ENCODE assay signal across 8 cellular contexts in the genomic region with DNA sequence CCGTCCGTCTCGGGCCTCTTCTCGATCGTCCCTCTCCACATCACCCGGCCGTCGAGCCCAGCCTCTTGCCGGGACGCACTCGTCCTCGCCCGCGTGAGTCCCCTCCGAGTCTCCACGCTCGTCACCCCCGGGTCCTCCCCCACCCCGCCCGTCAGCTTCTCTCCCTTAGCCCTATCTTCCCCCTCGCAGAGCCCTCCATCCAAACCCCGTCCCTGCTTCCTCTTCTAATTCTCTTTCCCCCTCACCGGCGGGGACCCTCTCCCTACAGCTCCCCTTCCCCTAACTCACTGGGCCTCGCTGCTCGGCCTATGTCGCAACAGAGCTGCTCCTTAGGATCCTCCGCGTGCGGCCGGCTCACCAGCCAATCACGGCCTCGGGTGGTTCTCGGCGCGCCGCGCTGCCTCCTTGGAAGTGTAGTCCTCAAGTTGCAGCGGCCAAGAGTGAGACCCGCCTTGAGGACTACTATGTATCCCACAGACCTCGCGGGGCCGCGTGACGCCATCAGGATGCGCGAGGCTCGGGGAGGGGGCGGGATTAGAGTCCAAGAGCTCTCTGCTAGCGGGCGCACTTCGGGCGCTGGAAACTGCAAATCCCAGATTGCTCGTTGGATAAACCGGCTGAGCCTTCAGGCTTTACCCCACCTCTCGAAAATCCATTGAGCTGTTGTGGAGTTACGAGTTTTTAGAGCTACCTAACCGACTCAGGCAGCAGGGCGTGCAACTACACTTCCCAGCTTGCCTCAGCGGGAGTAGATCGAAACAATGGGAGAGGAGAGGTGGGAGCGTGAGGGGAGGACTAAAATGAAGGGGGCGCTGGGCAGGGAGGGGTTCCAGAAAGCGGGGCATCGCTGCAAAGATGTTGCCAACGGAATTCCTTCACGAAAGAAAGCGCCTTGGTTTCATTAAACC. TPM values are rescaled to one million over a fixed set of nuclear protein-coding genes. Genes with fewer than 3 reads are reported as not detected.
DNase-seq lines count a peak whose midpoint lies in the region; ATAC-seq and TF ChIP-seq lines count a peak whose summit lies in the region.

Gene ABCF2, minus strand, starts transcription at position 331 of the 908 bp plus-strand sequence. CDS start 747 bp downstream, outside the sequence.

- H3K4me3 ChIP-seq in BJ (ENCODE audit: low read depth, low read length) (peak within 1 kb of the TSS; percentile 96), colonic mucosa (peak within 1 kb of the TSS; percentile 83)

- peak within 1 kb of the TSS; percentile 86 for H3K27ac ChIP-seq in colonic mucosa

- H3K4me1 Mint-ChIP-seq in activated CD4-positive, alpha-beta T cell treated with anti-CD3 and anti-CD28 coated beads, Interleukin-2, amount 10 ng/mL, durations not matched to agents 24 days and 14 days = peaks cover 36% of the 10 kb centered on the region

- POLR2A ChIA-PET in BJ (lab: Charles Lee) = interaction anchor here (0.6 to 1.1 kb wide), 3 partner anchors 10 to 492 kb away, joined by 3 to 13 read pairs (median 3); partner anchors contain the start of gene ABCB8

- H3K9me3 ChIP-seq in colonic mucosa = no peaks in the 10 kb centered on the region

- intact Hi-C loops in activated CD4-positive, alpha-beta T cell treated with anti-CD3 and anti-CD28 coated beads, Interleukin-2, amount 10 ng/mL, durations not matched to agents 24 days and 14 days (cut with micrococcal nuclease) = loop anchor here (1.0 to 2.0 kb wide), 4 partner anchors 18 to 169 kb away; partner anchors contain the start of gene TMUB1
- intact Hi-C loops in colonic mucosa (cut with DNase I) = no loop called here
- intact Hi-C loops in left colon (cut with DNase I, micrococcal nuclease) = no loop called here

- peaks cover 6% of the 10 kb centered on the region for H3K27me3 Mint-ChIP-seq in activated CD4-positive, alpha-beta T cell treated with anti-CD3 and anti-CD28 coated beads, Interleukin-2, amount 10 ng/mL, durations not matched to agents 24 days and 14 days

- H3K4me3 Mint-ChIP-seq in activated CD4-positive, alpha-beta T cell treated with anti-CD3 and anti-CD28 coated beads, Interleukin-2, amount 10 ng/mL, durations not matched to agents 24 days and 14 days = peak within 1 kb of the TSS; percentile 97

- no peaks in the 10 kb centered on the region for H3K27me3 ChIP-seq in BJ (ENCODE audit: control insufficient read depth, insufficient read depth, low read length)
- H3K27me3 ChIP-seq in colonic mucosa = no peaks in the 10 kb centered on the region

- peaks cover 3% of the 10 kb centered on the region for H3K4me1 ChIP-seq in colonic mucosa

- H3K36me3 Mint-ChIP-seq in activated CD4-positive, alpha-beta T cell treated with anti-CD3 and anti-CD28 coated beads, Interleukin-2, amount 10 ng/mL, durations not matched to agents 24 days and 14 days (ENCODE audit: low read depth) = peaks cover 38% of the 10 kb centered on the region

- ATAC-seq in GM19324 (IDR thresholded peaks at IDR 0.05; ENCODE audit: low FRiP score, unreplicated experiment) (peak; percentile 99), HG03469 (IDR thresholded peaks at IDR 0.05; ENCODE audit: unreplicated experiment) (peak; percentile 95), left colon (peak; percentile 90)

- peak; percentile 95 for DNase-seq in BJ (ENCODE audit: low read depth)
- DNase-seq in NCI-H526 treated with DMSO at 0.1 percent for 48 hours (lab: John Stamatoyannopoulos, UW) = peak; percentile 96
- DNase-seq in activated CD4-positive, alpha-beta T cell treated with anti-CD3 and anti-CD28 coated beads, Interleukin-2, amount 10 ng/mL, durations not matched to agents 24 days and 14 days = peak; percentile 99
- DNase-seq in colonic mucosa = peak; percentile 99
- DNase-seq in left colon = peak; percentile 99
- DNase-seq in stimulated activated CD4-positive, alpha-beta T cell treated with anti-CD3 and anti-CD28 coated beads, Interleukin-1b, Interleukin-23, amount 100 ng/mL, for 48 hours = peak; percentile 99

- 0 out of 2 replicates have a peak, but pooled peaks have one; percentile 11 for TF ChIP-seq CTCF in BJ (IDR thresholded peaks at IDR 0.05; ENCODE audit: insufficient read depth, low read depth, low read length)
- no peak for TF ChIP-seq CTCF in colonic mucosa (IDR thresholded peaks at IDR 0.05)

- peak within 1 kb of the TSS; percentile 96 for H3K27ac Mint-ChIP-seq in activated CD4-positive, alpha-beta T cell treated with anti-CD3 and anti-CD28 coated beads, Interleukin-2, amount 10 ng/mL, durations not matched to agents 24 days and 14 days

- H3K36me3 ChIP-seq in BJ (ENCODE audit: control insufficient read depth, insufficient read depth, low read length) = peaks cover 20% of the 10 kb centered on the region
- H3K36me3 ChIP-seq in colonic mucosa = peaks cover 8% of the 10 kb centered on the region

- H3K9me3 Mint-ChIP-seq in activated CD4-positive, alpha-beta T cell treated with anti-CD3 and anti-CD28 coated beads, Interleukin-2, amount 10 ng/mL, durations not matched to agents 24 days and 14 days = no peaks in the 10 kb centered on the region

- CTCF ChIA-PET in BJ (lab: Yijun Ruan, JAX) = interaction anchor here (0.6 to 3.3 kb wide), 7 partner anchors 17 to 78 kb away, joined by 3 to 15 read pairs (median 3); partner anchors contain the start of gene SMARCD3

- H3K9ac ChIP-seq in colonic mucosa (ENCODE audit: low read depth in 2 of 2, low read length in 2 of 2) = peak within 1 kb of the TSS; percentile 66 to 82

RNA-seq across cellular contexts. Expression of gene ABCF2, which starts in this region (rescaled TPM):
- polyA plus RNA-seq in BJ (2011; rRNA removed) = 44.2 and 62.5 TPM in 2 replicates
- polyA minus RNA-seq in BJ (2011; rRNA and poly(A)+ RNA removed) = 27.5 and 43.8 TPM in 2 replicates
- total RNA-seq in activated CD4-positive, alpha-beta T cell treated with anti-CD3 and anti-CD28 coated beads, Interleukin-2, amount 10 ng/mL, durations not matched to agents 24 days and 14 days = 84.6 and 90.3 TPM in 2 replicates
- 10 to 100 TPM; 25.6 to 38.3 TPM for total RNA-seq in colonic mucosa
- total RNA-seq in left colon = 10 to 100 TPM; 27.9 to 28.0 TPM

Comparison
In these comparisons a context has a peak if more than half of its experiments do, and no peak if none do; other contexts are left out.
1. Peak in every context shown above with its lines: DNase-seq, ATAC-seq, H3K4me3 ChIP-seq and H3K27ac ChIP-seq.